In the genomic region with DNA sequence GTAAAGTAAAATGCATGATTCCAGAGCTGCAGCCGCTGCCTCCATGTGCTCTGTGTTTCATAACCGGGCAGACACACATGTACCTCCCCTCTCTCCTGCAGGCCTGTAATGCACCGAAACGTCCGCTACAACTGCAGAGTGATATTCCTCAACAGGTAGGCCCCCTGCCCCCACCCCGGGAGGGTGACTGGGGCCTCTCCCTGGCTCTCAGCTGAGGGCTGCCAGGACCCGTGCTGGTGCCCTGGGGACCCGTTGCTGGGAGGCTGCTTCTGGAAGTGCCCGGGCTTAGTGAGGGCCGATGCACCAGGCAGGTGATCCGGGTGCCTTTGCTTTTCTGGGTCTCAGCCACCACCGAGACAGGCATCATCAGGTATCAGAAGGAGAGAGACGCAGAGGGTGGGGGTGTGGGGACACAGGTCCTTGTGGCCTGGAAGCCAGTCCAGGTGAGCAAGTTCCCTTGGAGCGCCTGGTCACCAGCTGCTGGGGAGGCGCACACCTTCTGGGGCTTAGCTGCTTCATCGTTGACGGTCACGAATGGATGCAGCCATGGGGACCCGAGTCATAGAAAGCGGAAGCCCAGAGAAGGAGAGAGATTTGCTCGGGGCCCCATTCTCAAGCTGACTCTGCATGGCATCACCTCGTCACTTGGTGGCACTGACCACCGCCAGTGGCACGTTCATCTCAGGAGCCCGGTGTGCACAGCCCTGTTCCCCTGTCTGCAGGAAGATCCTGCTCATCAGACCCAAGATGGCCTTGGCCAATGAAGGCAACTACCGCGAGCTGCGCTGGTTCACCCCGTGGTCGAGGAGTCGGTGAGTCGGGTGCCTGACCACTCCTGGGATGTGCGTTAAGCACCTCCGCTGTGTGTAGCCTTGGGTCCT, we compare ENCODE assay signal across 1 cellular context.
TF ChIP-seq lines count a peak whose summit lies in the region.

No MANE protein-coding gene starts in this region.

TF ChIP-seq in IMR-90, 13 proteins besides CTCF, POLR2A, EP300 and RAD21:
- TF ChIP-seq RFX5 (IDR thresholded peaks at IDR 0.05; ENCODE audit: low read depth, low read length), result no peak
- no peak for TF ChIP-seq NFE2L2 (IDR thresholded peaks at IDR 0.05; ENCODE audit: low read depth, low read length)
- TF ChIP-seq, protein P1, sequence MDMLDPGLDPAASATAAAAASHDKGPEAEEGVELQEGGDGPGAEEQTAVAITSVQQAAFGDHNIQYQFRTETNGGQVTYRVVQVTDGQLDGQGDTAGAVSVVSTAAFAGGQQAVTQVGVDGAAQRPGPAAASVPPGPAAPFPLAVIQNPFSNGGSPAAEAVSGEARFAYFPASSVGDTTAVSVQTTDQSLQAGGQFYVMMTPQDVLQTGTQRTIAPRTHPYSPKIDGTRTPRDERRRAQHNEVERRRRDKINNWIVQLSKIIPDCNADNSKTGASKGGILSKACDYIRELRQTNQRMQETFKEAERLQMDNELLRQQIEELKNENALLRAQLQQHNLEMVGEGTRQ (IDR thresholded peaks at IDR 0.05; ENCODE audit: low read depth, low read length), result no peak
- TF ChIP-seq, protein P2, sequence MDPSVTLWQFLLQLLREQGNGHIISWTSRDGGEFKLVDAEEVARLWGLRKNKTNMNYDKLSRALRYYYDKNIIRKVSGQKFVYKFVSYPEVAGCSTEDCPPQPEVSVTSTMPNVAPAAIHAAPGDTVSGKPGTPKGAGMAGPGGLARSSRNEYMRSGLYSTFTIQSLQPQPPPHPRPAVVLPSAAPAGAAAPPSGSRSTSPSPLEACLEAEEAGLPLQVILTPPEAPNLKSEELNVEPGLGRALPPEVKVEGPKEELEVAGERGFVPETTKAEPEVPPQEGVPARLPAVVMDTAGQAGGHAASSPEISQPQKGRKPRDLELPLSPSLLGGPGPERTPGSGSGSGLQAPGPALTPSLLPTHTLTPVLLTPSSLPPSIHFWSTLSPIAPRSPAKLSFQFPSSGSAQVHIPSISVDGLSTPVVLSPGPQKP (IDR thresholded peaks at IDR 0.05; ENCODE audit: borderline replicate concordance, low read depth, low read length), result no peak
- no peak for TF ChIP-seq MXI1 (IDR thresholded peaks at IDR 0.05; ENCODE audit: borderline replicate concordance, low read depth, low read length)
- no peak for TF ChIP-seq MAZ (IDR thresholded peaks at IDR 0.05; ENCODE audit: borderline replicate concordance, low read depth, low read length)
- no peak for TF ChIP-seq FOS (IDR thresholded peaks at IDR 0.05; ENCODE audit: low read depth, low read length)
- no peak for TF ChIP-seq CEBPB (IDR thresholded peaks at IDR 0.05; ENCODE audit: low read depth, low read length)
- TF ChIP-seq CHD1 (IDR thresholded peaks at IDR 0.05; ENCODE audit: low read depth, low read length), result no peak
- no peak for TF ChIP-seq BHLHE40 (IDR thresholded peaks at IDR 0.05; ENCODE audit: low read depth, low read length)
